In the genomic region with DNA sequence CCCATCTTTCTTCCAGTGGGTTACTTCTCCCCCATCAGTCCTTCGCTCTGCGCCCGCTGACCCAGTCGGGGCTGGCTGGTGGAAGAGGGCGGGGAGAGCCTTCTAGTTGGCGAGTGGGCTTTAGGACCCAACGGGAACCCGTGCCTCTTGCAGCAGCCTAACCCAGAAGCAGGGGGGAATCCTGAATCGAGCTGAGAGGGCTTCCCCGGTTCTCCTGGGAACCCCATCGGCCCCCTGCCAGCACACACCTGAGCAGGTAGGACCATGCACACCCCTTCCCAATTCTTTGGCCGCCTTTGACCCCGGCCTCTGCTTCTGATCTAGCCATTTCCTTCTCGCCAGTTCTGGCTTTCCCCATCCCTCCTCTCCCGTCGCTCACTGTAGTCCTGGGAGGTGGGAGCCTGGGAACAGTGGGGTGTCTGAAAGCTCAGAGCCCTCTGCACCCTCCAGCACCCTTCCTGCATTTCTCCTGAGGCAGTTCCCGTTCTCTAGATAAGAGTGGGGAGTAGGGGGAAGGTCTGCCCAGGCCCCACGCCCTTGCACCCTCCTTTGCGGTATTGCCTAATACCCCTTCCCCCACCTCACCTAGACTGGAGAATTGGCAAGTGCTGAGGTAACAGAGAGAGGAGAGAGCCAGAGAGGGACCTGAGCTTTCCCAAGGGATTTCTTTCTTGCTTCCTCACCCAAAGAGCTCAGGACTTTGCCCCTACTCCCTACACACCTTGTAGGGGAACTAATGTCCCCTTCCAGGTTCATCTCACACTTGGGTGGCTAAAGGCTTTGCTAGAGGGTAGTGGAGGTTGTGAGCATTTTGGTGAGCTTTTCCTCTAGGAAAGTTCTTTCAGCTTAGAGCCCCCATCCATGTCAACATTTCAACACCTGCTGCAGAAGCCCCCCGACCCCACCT, we compare ENCODE assay signal across 8 cellular contexts. TPM values are rescaled to one million over a fixed set of nuclear protein-coding genes. Genes with fewer than 3 reads are reported as not detected.
DNase-seq lines count a peak whose midpoint lies in the region; ATAC-seq and TF ChIP-seq lines count a peak whose summit lies in the region.

A gene (plus strand): TSS at position 150 of the 907 bp plus-strand sequence. CDS start 22,039 bp downstream, outside the sequence.

- H3K27me3 Mint-ChIP-seq in activated naive CD8-positive, alpha-beta T cell treated with anti-CD3 and anti-CD28 coated beads, Interleukin-2, amount 10 ng/mL, durations not matched to agents 7 days and 5 days: no peaks in the 10 kb centered on the region
- no peaks in the 10 kb centered on the region for H3K27me3 Mint-ChIP-seq in progenitor cell of endocrine pancreas

- H3K27me3 ChIP-seq in DND-41 (ENCODE audit: insufficient read depth, low read length, poor library complexity): no peaks in the 10 kb centered on the region

- ATAC-seq in DND-41 (ENCODE audit: insufficient read depth, low read depth): no peak; the same call in 2 of the 3 replicates
- ATAC-seq in activated naive CD8-positive, alpha-beta T cell treated with anti-CD3 and anti-CD28 coated beads, Interleukin-2, amount 10 ng/mL, durations not matched to agents 7 days and 5 days (ENCODE audit: low read depth): peak; percentile 31
- peak; percentile 29 for ATAC-seq in left ventricle myocardium superior
- ATAC-seq in esophagus mucosa: no peak
- ATAC-seq in HG03108 (IDR thresholded peaks at IDR 0.05; ENCODE audit: unreplicated experiment): no peak

- peaks cover 8% of the 10 kb centered on the region; the same call in 1 of the 2 replicates for H4K20me1 ChIP-seq in DND-41 (ENCODE audit: insufficient read depth, low read length)

- peaks cover 19% of the 10 kb centered on the region for H3K4me1 ChIP-seq in DND-41 (ENCODE audit: insufficient read depth, low read length)

- no peak within 1 kb of the TSS for H3K4me2 ChIP-seq in DND-41 (ENCODE audit: insufficient read depth, low read length)

- peaks cover 4% of the 10 kb centered on the region for H3K36me3 ChIP-seq in DND-41 (ENCODE audit: insufficient read depth, low read length)

- no peak for TF ChIP-seq CTCF in DND-41 (IDR thresholded peaks at IDR 0.05; ENCODE audit: borderline replicate concordance, extremely low read depth, low read length, poor library complexity, severe bottlenecking)
- no peak for TF ChIP-seq CTCF in progenitor cell of endocrine pancreas (IDR thresholded peaks at IDR 0.05; ENCODE audit: unreplicated experiment)

- H3K4me1 Mint-ChIP-seq in activated naive CD8-positive, alpha-beta T cell treated with anti-CD3 and anti-CD28 coated beads, Interleukin-2, amount 10 ng/mL, durations not matched to agents 7 days and 5 days: peaks cover 49% of the 10 kb centered on the region
- H3K4me1 Mint-ChIP-seq in progenitor cell of endocrine pancreas (ENCODE audit: low read depth): peaks cover 40% of the 10 kb centered on the region

- POLR2A ChIA-PET in activated naive CD8-positive, alpha-beta T cell treated with anti-CD3 and anti-CD28 coated beads, Interleukin-2, amount 10 ng/mL, durations not matched to agents 7 days and 5 days (lab: Charles Lee): interaction anchor here (0.7 to 8.2 kb wide), 9 partner anchors 12 to 134 kb away, joined by 3 to 79 read pairs (median 4); no protein-coding TSS in a partner anchor

- no peak within 1 kb of the TSS for H3K4me3 Mint-ChIP-seq in activated naive CD8-positive, alpha-beta T cell treated with anti-CD3 and anti-CD28 coated beads, Interleukin-2, amount 10 ng/mL, durations not matched to agents 7 days and 5 days
- H3K4me3 Mint-ChIP-seq in progenitor cell of endocrine pancreas (ENCODE audit: low read depth): no peak within 1 kb of the TSS

- H3K27ac Mint-ChIP-seq in activated naive CD8-positive, alpha-beta T cell treated with anti-CD3 and anti-CD28 coated beads, Interleukin-2, amount 10 ng/mL, durations not matched to agents 7 days and 5 days: no peak within 1 kb of the TSS
- H3K27ac Mint-ChIP-seq in progenitor cell of endocrine pancreas: peak within 1 kb of the TSS; percentile 89

- no peaks in the 10 kb centered on the region for H3K9me3 Mint-ChIP-seq in activated naive CD8-positive, alpha-beta T cell treated with anti-CD3 and anti-CD28 coated beads, Interleukin-2, amount 10 ng/mL, durations not matched to agents 7 days and 5 days
- H3K9me3 Mint-ChIP-seq in progenitor cell of endocrine pancreas (ENCODE audit: low read depth): no peaks in the 10 kb centered on the region

- no peak within 1 kb of the TSS for H3K9ac ChIP-seq in DND-41 (ENCODE audit: low read depth, low read length)

- intact Hi-C loops in left ventricle myocardium superior (cut with micrococcal nuclease): no loop called here

- H3K27ac ChIP-seq in DND-41 (ENCODE audit: low read length): peak within 1 kb of the TSS; percentile 48

- H3K79me2 ChIP-seq in DND-41 (ENCODE audit: insufficient read depth, low read length): no peaks in the 10 kb centered on the region

- H3K36me3 Mint-ChIP-seq in activated naive CD8-positive, alpha-beta T cell treated with anti-CD3 and anti-CD28 coated beads, Interleukin-2, amount 10 ng/mL, durations not matched to agents 7 days and 5 days: no peaks in the 10 kb centered on the region
- no peaks in the 10 kb centered on the region for H3K36me3 Mint-ChIP-seq in progenitor cell of endocrine pancreas (ENCODE audit: insufficient read depth)

- DNase-seq in DND-41: no peak
- DNase-seq in LHCN-M2 (ENCODE audit: low read depth): no peak
- peak; percentile 42 for DNase-seq in activated naive CD8-positive, alpha-beta T cell treated with anti-CD3 and anti-CD28 coated beads, Interleukin-2, amount 10 ng/mL, durations not matched to agents 7 days and 5 days
- peak; percentile 70 for DNase-seq in left ventricle myocardium superior
- no peak for DNase-seq in progenitor cell of endocrine pancreas (ENCODE audit: low spot score, unreplicated experiment)
- no peak for DNase-seq in activated CD4-positive, alpha-beta T cell treated with anti-CD3 and anti-CD28 coated beads for 48 hours

- H3K9me3 ChIP-seq in DND-41 (ENCODE audit: insufficient read depth, low read length, severe bottlenecking): no peaks in the 10 kb centered on the region

- no peak within 1 kb of the TSS for H2AFZ ChIP-seq in DND-41 (ENCODE audit: low read depth, low read length)

- H3K4me3 ChIP-seq in DND-41 (ENCODE audit: low read depth in 1 of 2, low read length in 2 of 2): no peak within 1 kb of the TSS

RNA-seq across cellular contexts. Expression of the gene that starts here (rescaled TPM):
- total RNA-seq in LHCN-M2 (2014; rRNA removed): 24.2 and 29.6 TPM in 2 replicates
- polyA plus RNA-seq in LHCN-M2 (2012): 38.8 TPM
- total RNA-seq in activated naive CD8-positive, alpha-beta T cell treated with anti-CD3 and anti-CD28 coated beads, Interleukin-2, amount 10 ng/mL, durations not matched to agents 7 days and 5 days: 10 to 100 TPM; 51.7 to 53.6 TPM
- total RNA-seq in left ventricle myocardium superior: 18.6 TPM
- total RNA-seq in progenitor cell of endocrine pancreas: 50.8 and 51.3 TPM in 2 replicates
- total RNA-seq in esophagus mucosa: 8.2 TPM

Comparison
In these comparisons a context has a peak if more than half of its experiments do, and no peak if none do; other contexts are left out.
1. ATAC-seq: peak in activated naive CD8-positive, alpha-beta T cell treated with anti-CD3 and anti-CD28 coated beads, Interleukin-2, amount 10 ng/mL, durations not matched to agents 7 days and 5 days (single experiment) and left ventricle myocardium superior (single experiment); none in DND-41 (single experiment), esophagus mucosa (single experiment) and HG03108 (single experiment).
2. DNase-seq: peak in activated naive CD8-positive, alpha-beta T cell treated with anti-CD3 and anti-CD28 coated beads, Interleukin-2, amount 10 ng/mL, durations not matched to agents 7 days and 5 days (single experiment) and left ventricle myocardium superior (single experiment); none in DND-41 (single experiment), LHCN-M2 (single experiment), progenitor cell of endocrine pancreas (single experiment) and activated CD4-positive, alpha-beta T cell treated with anti-CD3 and anti-CD28 coated beads for 48 hours (single experiment).